ENCODE assay signal across 1 cellular context in the genomic region with DNA sequence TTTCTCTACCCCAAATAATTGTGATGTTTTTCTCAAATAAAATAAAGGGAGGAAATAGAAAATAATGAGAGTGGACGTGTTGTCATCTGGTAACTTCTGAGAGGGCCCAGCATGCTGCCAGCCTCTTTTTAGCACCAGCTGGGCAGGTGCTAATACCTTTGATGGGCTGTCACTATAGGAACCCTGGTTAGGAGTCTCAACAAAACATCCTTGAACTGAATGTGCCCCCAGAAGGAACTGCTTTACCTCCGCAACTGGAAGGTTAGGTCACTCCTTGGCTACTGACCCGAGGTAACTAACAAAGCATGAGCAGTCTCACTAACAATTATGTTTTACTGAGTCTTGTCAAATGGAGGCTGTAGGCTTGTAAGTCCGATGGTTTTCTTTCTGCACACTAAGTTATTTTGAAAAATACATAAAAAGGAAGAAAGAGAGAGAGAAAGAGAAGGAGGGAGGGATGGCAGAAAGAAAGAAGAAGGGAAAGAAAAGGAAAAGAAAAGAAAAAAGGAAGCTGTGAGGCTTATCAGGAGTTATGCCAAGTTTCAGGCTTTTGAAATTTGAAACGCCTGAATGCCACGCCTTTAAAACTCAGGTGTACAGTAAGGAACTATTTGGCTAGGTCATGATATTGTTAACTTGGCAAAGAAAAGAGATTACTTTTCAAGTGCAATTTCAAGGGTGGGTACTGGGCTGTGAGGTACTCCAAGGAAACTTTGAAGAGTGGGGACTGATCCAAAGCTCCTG.
TF ChIP-seq lines count a peak whose summit lies in the region.

No MANE protein-coding gene starts in this region.

TF ChIP-seq in K562, 482 proteins besides CTCF, POLR2A, EP300 and RAD21 (continued from another document and continues in another):
- TF ChIP-seq, protein P1, sequence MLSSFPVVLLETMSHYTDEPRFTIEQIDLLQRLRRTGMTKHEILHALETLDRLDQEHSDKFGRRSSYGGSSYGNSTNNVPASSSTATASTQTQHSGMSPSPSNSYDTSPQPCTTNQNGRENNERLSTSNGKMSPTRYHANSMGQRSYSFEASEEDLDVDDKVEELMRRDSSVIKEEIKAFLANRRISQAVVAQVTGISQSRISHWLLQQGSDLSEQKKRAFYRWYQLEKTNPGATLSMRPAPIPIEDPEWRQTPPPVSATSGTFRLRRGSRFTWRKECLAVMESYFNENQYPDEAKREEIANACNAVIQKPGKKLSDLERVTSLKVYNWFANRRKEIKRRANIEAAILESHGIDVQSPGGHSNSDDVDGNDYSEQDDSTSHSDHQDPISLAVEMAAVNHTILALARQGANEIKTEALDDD (IDR thresholded peaks at IDR 0.05), result peak; percentile 41; the same call in 1 of the 2 replicates
- TF ChIP-seq ZNF324 (CRISPR knock-in tag; IDR thresholded peaks at IDR 0.05), result no peak
- TF ChIP-seq HEY1 (CRISPR knock-in tag; IDR thresholded peaks at IDR 0.05; ENCODE audit: borderline replicate concordance), result no peak
- no peak for TF ChIP-seq BDP1 (IDR thresholded peaks at IDR 0.05; ENCODE audit: insufficient read depth, insufficient read length)
- TF ChIP-seq ETV5 (CRISPR knock-in tag; IDR thresholded peaks at IDR 0.05; ENCODE audit: low read depth), result no peak
- TF ChIP-seq ZC3H4 (CRISPR knock-in tag; IDR thresholded peaks at IDR 0.05; ENCODE audit: borderline replicate concordance), result no peak
- no peak for TF ChIP-seq ZNF140 (CRISPR knock-in tag; IDR thresholded peaks at IDR 0.05)
- TF ChIP-seq ZNF121 (CRISPR knock-in tag; conservative IDR thresholded peaks at IDR 0.05), result no peak
- peak; percentile 58; the same call in 1 of the 2 replicates for TF ChIP-seq SOX6 (IDR thresholded peaks at IDR 0.05)
- no peak for TF ChIP-seq NFIX (CRISPR knock-in tag; IDR thresholded peaks at IDR 0.05; ENCODE audit: low read depth)
- TF ChIP-seq, protein P2, sequence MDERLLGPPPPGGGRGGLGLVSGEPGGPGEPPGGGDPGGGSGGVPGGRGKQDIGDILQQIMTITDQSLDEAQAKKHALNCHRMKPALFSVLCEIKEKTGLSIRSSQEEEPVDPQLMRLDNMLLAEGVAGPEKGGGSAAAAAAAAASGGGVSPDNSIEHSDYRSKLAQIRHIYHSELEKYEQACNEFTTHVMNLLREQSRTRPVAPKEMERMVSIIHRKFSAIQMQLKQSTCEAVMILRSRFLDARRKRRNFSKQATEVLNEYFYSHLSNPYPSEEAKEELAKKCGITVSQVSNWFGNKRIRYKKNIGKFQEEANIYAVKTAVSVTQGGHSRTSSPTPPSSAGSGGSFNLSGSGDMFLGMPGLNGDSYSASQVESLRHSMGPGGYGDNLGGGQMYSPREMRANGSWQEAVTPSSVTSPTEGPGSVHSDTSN (CRISPR knock-in tag; IDR thresholded peaks at IDR 0.05; ENCODE audit: low read depth), result no peak
- TF ChIP-seq, protein P2 (tag; conservative IDR thresholded peaks at IDR 0.05; ENCODE audit: low read depth), result no peak
- TF ChIP-seq NBN (IDR thresholded peaks at IDR 0.05; ENCODE audit: low read depth), result 0 out of 2 replicates have a peak, but pooled peaks have one; percentile 33
- TF ChIP-seq, protein P3, sequence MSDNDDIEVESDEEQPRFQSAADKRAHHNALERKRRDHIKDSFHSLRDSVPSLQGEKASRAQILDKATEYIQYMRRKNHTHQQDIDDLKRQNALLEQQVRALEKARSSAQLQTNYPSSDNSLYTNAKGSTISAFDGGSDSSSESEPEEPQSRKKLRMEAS (CRISPR knock-in tag; IDR thresholded peaks at IDR 0.05), result no peak
- no peak for TF ChIP-seq FOXJ3 (CRISPR knock-in tag; IDR thresholded peaks at IDR 0.05)
- TF ChIP-seq ATF3 (IDR thresholded peaks at IDR 0.05), result no peak
- TF ChIP-seq ATF3 (CRISPR knock-in tag; conservative IDR thresholded peaks at IDR 0.05), result no peak
- TF ChIP-seq TCF3 (CRISPR knock-in tag; IDR thresholded peaks at IDR 0.05), result no peak
- no peak for TF ChIP-seq ZNF143 (CRISPR knock-in tag; IDR thresholded peaks at IDR 0.05)
- no peak for TF ChIP-seq PHF20 (IDR thresholded peaks at IDR 0.05; ENCODE audit: partially characterized antibody)
- peak; percentile 53; the same call in 1 of the 2 replicates for TF ChIP-seq DPF2 (IDR thresholded peaks at IDR 0.05)
- TF ChIP-seq CBX8 (IDR thresholded peaks at IDR 0.05; ENCODE audit: borderline replicate concordance, extremely low read depth, low read depth, low read length, poor library complexity, severe bottlenecking), result no peak
- TF ChIP-seq FOXO4 (CRISPR knock-in tag; IDR thresholded peaks at IDR 0.05), result no peak
- TF ChIP-seq, protein P4, sequence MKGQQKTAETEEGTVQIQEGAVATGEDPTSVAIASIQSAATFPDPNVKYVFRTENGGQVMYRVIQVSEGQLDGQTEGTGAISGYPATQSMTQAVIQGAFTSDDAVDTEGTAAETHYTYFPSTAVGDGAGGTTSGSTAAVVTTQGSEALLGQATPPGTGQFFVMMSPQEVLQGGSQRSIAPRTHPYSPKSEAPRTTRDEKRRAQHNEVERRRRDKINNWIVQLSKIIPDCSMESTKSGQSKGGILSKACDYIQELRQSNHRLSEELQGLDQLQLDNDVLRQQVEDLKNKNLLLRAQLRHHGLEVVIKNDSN (CRISPR knock-in tag; IDR thresholded peaks at IDR 0.05), result no peak
- no peak for TF ChIP-seq SUPT5H (IDR thresholded peaks at IDR 0.05)
- TF ChIP-seq, protein P5, sequence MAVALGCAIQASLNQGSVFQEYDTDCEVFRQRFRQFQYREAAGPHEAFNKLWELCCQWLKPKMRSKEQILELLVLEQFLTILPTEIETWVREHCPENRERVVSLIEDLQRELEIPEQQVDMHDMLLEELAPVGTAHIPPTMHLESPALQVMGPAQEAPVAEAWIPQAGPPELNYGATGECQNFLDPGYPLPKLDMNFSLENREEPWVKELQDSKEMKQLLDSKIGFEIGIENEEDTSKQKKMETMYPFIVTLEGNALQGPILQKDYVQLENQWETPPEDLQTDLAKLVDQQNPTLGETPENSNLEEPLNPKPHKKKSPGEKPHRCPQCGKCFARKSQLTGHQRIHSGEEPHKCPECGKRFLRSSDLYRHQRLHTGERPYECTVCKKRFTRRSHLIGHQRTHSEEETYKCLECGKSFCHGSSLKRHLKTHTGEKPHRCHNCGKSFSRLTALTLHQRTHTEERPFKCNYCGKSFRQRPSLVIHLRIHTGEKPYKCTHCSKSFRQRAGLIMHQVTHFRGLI (CRISPR knock-in tag; IDR thresholded peaks at IDR 0.05), result no peak
- TF ChIP-seq FOS (IDR thresholded peaks at IDR 0.05; ENCODE audit: extremely low read depth, insufficient read length), result no peak
- no peak for TF ChIP-seq ASH1L (IDR thresholded peaks at IDR 0.05; ENCODE audit: borderline replicate concordance, low read depth, partially characterized antibody)
- no peak for TF ChIP-seq ZBTB7A (IDR thresholded peaks at IDR 0.05; ENCODE audit: borderline replicate concordance, control insufficient read depth, low read depth, low read length)
- TF ChIP-seq FOXM1 (IDR thresholded peaks at IDR 0.05; ENCODE audit: low read depth), result peak; percentile 38; the same call in 1 of the 2 replicates
- TF ChIP-seq FOXM1 (CRISPR knock-in tag; IDR thresholded peaks at IDR 0.05; ENCODE audit: low read depth), result no peak
- TF ChIP-seq KAT7 (CRISPR knock-in tag; IDR thresholded peaks at IDR 0.05; ENCODE audit: borderline replicate concordance), result no peak
- no peak for TF ChIP-seq TOE1 (IDR thresholded peaks at IDR 0.05; ENCODE audit: borderline replicate concordance)
- no peak for TF ChIP-seq TOE1 (CRISPR knock-in tag; IDR thresholded peaks at IDR 0.05; ENCODE audit: borderline replicate concordance, low read depth)
- TF ChIP-seq, protein P6, sequence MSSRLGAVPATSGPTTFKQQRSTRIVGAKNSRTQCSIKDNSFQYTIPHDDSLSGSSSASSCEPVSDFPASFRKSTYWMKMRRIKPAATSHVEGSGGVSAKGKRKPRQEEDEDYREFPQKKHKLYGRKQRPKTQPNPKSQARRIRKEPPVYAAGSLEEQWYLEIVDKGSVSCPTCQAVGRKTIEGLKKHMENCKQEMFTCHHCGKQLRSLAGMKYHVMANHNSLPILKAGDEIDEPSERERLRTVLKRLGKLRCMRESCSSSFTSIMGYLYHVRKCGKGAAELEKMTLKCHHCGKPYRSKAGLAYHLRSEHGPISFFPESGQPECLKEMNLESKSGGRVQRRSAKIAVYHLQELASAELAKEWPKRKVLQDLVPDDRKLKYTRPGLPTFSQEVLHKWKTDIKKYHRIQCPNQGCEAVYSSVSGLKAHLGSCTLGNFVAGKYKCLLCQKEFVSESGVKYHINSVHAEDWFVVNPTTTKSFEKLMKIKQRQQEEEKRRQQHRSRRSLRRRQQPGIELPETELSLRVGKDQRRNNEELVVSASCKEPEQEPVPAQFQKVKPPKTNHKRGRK (tag; IDR thresholded peaks at IDR 0.05), result peak; percentile 72
- TF ChIP-seq STAT5B (CRISPR knock-in tag; IDR thresholded peaks at IDR 0.05), result no peak
- no peak for TF ChIP-seq E2F4 (CRISPR knock-in tag; IDR thresholded peaks at IDR 0.05; ENCODE audit: low read depth)
- TF ChIP-seq WHSC1 (IDR thresholded peaks at IDR 0.05; ENCODE audit: low read length), result no peak
- TF ChIP-seq GTF2F1 (IDR thresholded peaks at IDR 0.05; ENCODE audit: low read depth, low read length), result no peak
- TF ChIP-seq ARID4B (CRISPR knock-in tag; IDR thresholded peaks at IDR 0.05), result no peak
- no peak for TF ChIP-seq COPS2 (conservative IDR thresholded peaks at IDR 0.05)
- no peak for TF ChIP-seq BHLHE40 (IDR thresholded peaks at IDR 0.05; ENCODE audit: low read length)
- TF ChIP-seq BCL6 (CRISPR knock-in tag; IDR thresholded peaks at IDR 0.05), result no peak
- TF ChIP-seq, protein P7, sequence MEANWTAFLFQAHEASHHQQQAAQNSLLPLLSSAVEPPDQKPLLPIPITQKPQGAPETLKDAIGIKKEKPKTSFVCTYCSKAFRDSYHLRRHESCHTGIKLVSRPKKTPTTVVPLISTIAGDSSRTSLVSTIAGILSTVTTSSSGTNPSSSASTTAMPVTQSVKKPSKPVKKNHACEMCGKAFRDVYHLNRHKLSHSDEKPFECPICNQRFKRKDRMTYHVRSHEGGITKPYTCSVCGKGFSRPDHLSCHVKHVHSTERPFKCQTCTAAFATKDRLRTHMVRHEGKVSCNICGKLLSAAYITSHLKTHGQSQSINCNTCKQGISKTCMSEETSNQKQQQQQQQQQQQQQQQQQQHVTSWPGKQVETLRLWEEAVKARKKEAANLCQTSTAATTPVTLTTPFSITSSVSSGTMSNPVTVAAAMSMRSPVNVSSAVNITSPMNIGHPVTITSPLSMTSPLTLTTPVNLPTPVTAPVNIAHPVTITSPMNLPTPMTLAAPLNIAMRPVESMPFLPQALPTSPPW (CRISPR knock-in tag; IDR thresholded peaks at IDR 0.05), result no peak
